24 cellular contexts compared by ENCODE assay signal in genomic region chrX:75115707-75116413, GRCh38. TPM values are rescaled to one million over a fixed set of nuclear protein-coding genes. Genes with fewer than 3 reads are reported as not detected.
DNase-seq lines count a peak whose midpoint lies in the region; ATAC-seq and TF ChIP-seq lines count a peak whose summit lies in the region.
"Had no signal": no experiment of that assay in that cellular context is flagged by ENCODE, and none has a peak within 500 bp of the region (broad histone marks: within the 10 kb centered on the region; RNA-seq: fewer than 3 reads in every experiment).

No MANE protein-coding gene starts in this region.

- H3K9me3 ChIP-seq in ES-I3 (ENCODE audit: control insufficient read depth, insufficient read depth, low read length) (no peaks in the 10 kb centered on the region; the same call in 1 of the 2 replicates), HUES48 (ENCODE audit: control insufficient read depth, insufficient read depth, low read length) (peaks cover 48% of the 10 kb centered on the region), stomach (peaks cover 0 to 3% (median 0%) of the 10 kb centered on the region in 4 donors), osteoblast (ENCODE audit: low read depth, low read length) (no peaks in the 10 kb centered on the region)

- H3K9ac ChIP-seq in ES-I3 (ENCODE audit: low read depth, low read length) (peak overlapping the region; percentile 21), HUES48 (ENCODE audit: low read depth, low read length) (peak overlapping the region; percentile 51; the same call in 1 of the 2 replicates)

- TF ChIP-seq EP300 in stomach (IDR thresholded peaks at IDR 0.05): no peak

- DNase-seq in WTC11 (ENCODE audit: low spot score) (no peak), left kidney (ENCODE audit: low read depth, low spot score) (peak; percentile 0), stomach (no peak), osteoblast (ENCODE audit: insufficient read length, low spot score, missing footprints) (no peak), DMS79 (lab: John Stamatoyannopoulos, UW) (no peak)
- DNase-seq: 8988T, ACHN, Calu3, DND-41, HCEC 1CT, KBM-7, MV-4-11, NCI-H1105, NCI-H1436 treated with DMSO at 0.1 percent for 48 hours, NCI-H187 treated with DMSO at 0.1 percent for 48 hours, NCI-H2171 treated with DMSO at 0.1 percent for 48 hours, NCI-H345, NCI-H524, NCI-H748 treated with DMSO at 0.1 percent for 48 hours, PC-3 had no signal

- no peak overlapping the region for H2AFZ ChIP-seq in osteoblast (ENCODE audit: low read length)

- WGBS in stomach, 5 donors: 68 to 90% (median 81%) methylated on average over 3 to 5 of the region's 5 CpGs

- H3K27ac Mint-ChIP-seq in WTC11: peak overlapping the region; percentile 78

- CTCF ChIA-PET in WTC11 (lab: Charles Lee): interaction anchor here (0.7 kb wide), 1 partner anchor 133 kb away, joined by 3 read pairs; no protein-coding TSS in a partner anchor

- H3K27me3 ChIP-seq in HUES48 (ENCODE audit: control insufficient read depth, insufficient read depth, low read length): no peaks in the 10 kb centered on the region
- no peaks in the 10 kb centered on the region for H3K27me3 ChIP-seq in stomach
- no peaks in the 10 kb centered on the region for H3K27me3 ChIP-seq in osteoblast (ENCODE audit: insufficient read depth, low read length)

- no peaks in the 10 kb centered on the region for H3K27me3 Mint-ChIP-seq in WTC11 (ENCODE audit: low read depth)

- H3K27ac ChIP-seq in HUES48 (ENCODE audit: low read depth, low read length): peak overlapping the region; percentile 74
- no peak overlapping the region for H3K27ac ChIP-seq in stomach
- no peak overlapping the region for H3K27ac ChIP-seq in osteoblast (ENCODE audit: low read depth, low read length)

- H3K4me3 Mint-ChIP-seq in WTC11: no peak overlapping the region

- H3K4me3 ChIP-seq in HUES48 (ENCODE audit: low read depth, low read length) (no peak overlapping the region), stomach (no peak overlapping the region), osteoblast (ENCODE audit: insufficient read depth, low read length) (no peak overlapping the region)

- H3K36me3 ChIP-seq in ES-I3 (ENCODE audit: insufficient read depth, low read length) (no peaks in the 10 kb centered on the region), HUES48 (ENCODE audit: control insufficient read depth, insufficient read depth, low read length) (no peaks in the 10 kb centered on the region), stomach (no peaks in the 10 kb centered on the region), osteoblast (ENCODE audit: insufficient read depth, low read length) (no peaks in the 10 kb centered on the region)

- no peaks in the 10 kb centered on the region for H4K20me1 ChIP-seq in osteoblast (ENCODE audit: insufficient read depth, low read length)

- intact Hi-C loops in stomach (cut with DNase I; ENCODE audit: low total_unique reads): no loop called here

- no peak for TF ChIP-seq POLR2A in stomach (IDR thresholded peaks at IDR 0.05)

- TF ChIP-seq CTCF in WTC11 (IDR thresholded peaks at IDR 0.05): no peak
- no peak for TF ChIP-seq CTCF in stomach (IDR thresholded peaks at IDR 0.05)
- TF ChIP-seq CTCF in osteoblast (IDR thresholded peaks at IDR 0.05; ENCODE audit: extremely low read depth, low read depth, low read length): no peak

- H3K4me2 ChIP-seq in osteoblast (ENCODE audit: insufficient read depth, low read length): no peak overlapping the region

- peaks cover 40% of the 10 kb centered on the region for H3K4me1 Mint-ChIP-seq in WTC11

- POLR2A ChIA-PET in WTC11 (lab: Charles Lee): no interaction called here

- H3K9me3 Mint-ChIP-seq in WTC11: peaks cover 3% of the 10 kb centered on the region; the same call in 1 of the 2 replicates

- ATAC-seq in WTC11 (peak; percentile 83), GM18519 (IDR thresholded peaks at IDR 0.05; ENCODE audit: low FRiP score, unreplicated experiment) (no peak)
- ATAC-seq: PC-3, SK-N-SH treated with all-trans-retinoic acid at 6 μM for 48 hours had no signal

- H3K4me1 ChIP-seq in ES-I3 (ENCODE audit: insufficient read depth, low read length) (peaks cover 10% of the 10 kb centered on the region), HUES48 (ENCODE audit: control insufficient read depth, insufficient read depth, low read length) (peaks cover 12% of the 10 kb centered on the region), stomach (no peaks in the 10 kb centered on the region), osteoblast (ENCODE audit: insufficient read depth, low read length) (no peaks in the 10 kb centered on the region)

- H3K79me2 ChIP-seq in osteoblast (ENCODE audit: insufficient read depth, low read length): no peaks in the 10 kb centered on the region

- peaks cover 10% of the 10 kb centered on the region for H3K36me3 Mint-ChIP-seq in WTC11

TF ChIP-seq in WTC11, 78 proteins besides CTCF, POLR2A, EP300 and RAD21:
- no peak for TF ChIP-seq ARID4B (CRISPR knock-in tag; IDR thresholded peaks at IDR 0.05; ENCODE audit: borderline replicate concordance)
- TF ChIP-seq GRHL2 (CRISPR knock-in tag; IDR thresholded peaks at IDR 0.05; ENCODE audit: insufficient replicate concordance, severe bottlenecking): no peak
- no peak for TF ChIP-seq JUN (CRISPR knock-in tag; IDR thresholded peaks at IDR 0.05)
- TF ChIP-seq GTF2I (CRISPR knock-in tag; conservative IDR thresholded peaks at IDR 0.05): no peak
- no peak for TF ChIP-seq AR (CRISPR knock-in tag; IDR thresholded peaks at IDR 0.05)
- TF ChIP-seq CDX4 (CRISPR knock-in tag; IDR thresholded peaks at IDR 0.05; ENCODE audit: borderline replicate concordance): no peak
TF ChIP-seq in WTC11: peak in this region for 0.

RNA-seq across cellular contexts. Expression of gene ABCB7, which starts 40.2 kb away (rescaled TPM):
- total RNA-seq in WTC11 (2021): 37.6 to 41.6 TPM (median 41.6 TPM) in 3 replicates
- total RNA-seq in stomach: 100 to 1,000 TPM in 1 of 5 donors, 10 to 100 TPM in 2, 1 to 10 TPM in 2; 6.2 to 108 (median 10.5) TPM
- 1 to 10 TPM; 3.9 to 8.0 (median 7.0) TPM for polyA plus RNA-seq in stomach
- total RNA-seq in osteoblast: 28.2 and 30.4 TPM in 2 replicates
